ENCODE assay signal across 15 cellular contexts in genomic region chr11:10777806-10778205, GRCh38. TPM values are rescaled to one million over a fixed set of nuclear protein-coding genes. Genes with fewer than 3 reads are reported as not detected.
DNase-seq lines count a peak whose midpoint lies in the region; ATAC-seq, FAIRE-seq and TF ChIP-seq lines count a peak whose summit lies in the region.
"Had no signal": no experiment of that assay in that cellular context is flagged by ENCODE, and none has a peak within 500 bp of the region (broad histone marks: within the 10 kb centered on the region; RNA-seq: fewer than 3 reads in every experiment).

No MANE protein-coding gene starts in this region.

- H3K27ac ChIP-seq in K562 (ENCODE audit: extremely low read depth, low read depth, low read length): no peak overlapping the region
- H3K27ac ChIP-seq in transverse colon: peak overlapping the region; percentile 33 to 56 (median 48)
- H3K27ac ChIP-seq: 22Rv1 had no signal

- H3K9me3 ChIP-seq in K562 (replicated peaks; ENCODE audit: control insufficient read depth, insufficient read depth, low read depth, low read length) (no peaks in the 10 kb centered on the region), transverse colon (no peaks in the 10 kb centered on the region)

- no peak overlapping the region for H2AFZ ChIP-seq in K562 (ENCODE audit: low read depth, low read length)

- no peaks in the 10 kb centered on the region for H3K9me1 ChIP-seq in K562 (ENCODE audit: control insufficient read depth, insufficient read depth, low read length)

- POLR2A ChIA-PET in K562 (lab: Yijun Ruan, JAX): interaction anchor here (0.9 to 1.4 kb wide), 2 partner anchors 15 to 31 kb away, joined by 5 read pairs; partner anchors contain the start of gene EIF4G2

- H3K27me3 ChIP-seq in K562 (ENCODE audit: control insufficient read depth in 2 of 2, insufficient read depth in 2 of 2, low read length in 2 of 2): no peaks in the 10 kb centered on the region
- no peaks in the 10 kb centered on the region for H3K27me3 ChIP-seq in transverse colon

- no peaks in the 10 kb centered on the region for H3K4me1 ChIP-seq in K562 (replicated peaks in 1 of 2; ENCODE audit: control insufficient read depth in 2 of 2, insufficient read depth in 2 of 2, low read length in 2 of 2)
- no peaks in the 10 kb centered on the region for H3K4me1 ChIP-seq in transverse colon

- BruUV-seq in K562 (replicated peaks; lab: Mats Ljungman, UMichigan): no TSS peak

- FAIRE-seq in K562 (lab: Jason Lieb, UNC): no peak

- CTCF ChIA-PET in K562 (lab: Yijun Ruan, JAX; ENCODE audit: low intra/inter-chr PET ratio): no interaction called here

- no peak for TF ChIP-seq RAD21 in K562 (CRISPR knock-in tag; conservative IDR thresholded peaks at IDR 0.05 in 1 of 2, IDR thresholded peaks at IDR 0.05 in 1 of 2)

- intact Hi-C loops in K562 (cut with micrococcal nuclease) (no loop called here), transverse colon (cut with DNase I; ENCODE audit: low total_unique reads) (no loop called here)

- H3K4me3 ChIP-seq in K562 (no peak overlapping the region), transverse colon (no peak overlapping the region)

- no peaks in the 10 kb centered on the region for H3K79me2 ChIP-seq in K562 (ENCODE audit: control insufficient read depth, insufficient read depth, low read length)

- no peak for TF ChIP-seq CTCF in K562 (IDR thresholded peaks at IDR 0.05 in 2 of 3, conservative IDR thresholded peaks at IDR 0.05 in 1 of 3; ENCODE audit: insufficient read depth in 2 of 3, low read depth in 1 of 3, low read length in 3 of 3)
- no peak for TF ChIP-seq CTCF in transverse colon (IDR thresholded peaks at IDR 0.05)

- H4K20me1 ChIP-seq in K562 (replicated peaks; ENCODE audit: control insufficient read depth, insufficient read depth, low read length): no peaks in the 10 kb centered on the region

- H3K36me3 ChIP-seq in K562 (ENCODE audit: control insufficient read depth, insufficient read depth, low read length) (peaks cover 60% of the 10 kb centered on the region), transverse colon (peaks cover 0 to 44% (median 21%) of the 10 kb centered on the region in 4 donors)

- ATAC-seq in K562 (no peak), HG02623 (IDR thresholded peaks at IDR 0.05; ENCODE audit: unreplicated experiment) (no peak), GM19023 (IDR thresholded peaks at IDR 0.05; ENCODE audit: unreplicated experiment) (no peak)

- DNase-seq in SIG-M5 treated with dmso at 0.1 percent for 504 hours (lab: John Stamatoyannopoulos, UW; ENCODE audit: unreplicated experiment) (peak; percentile 57), SIG-M5 (lab: John Stamatoyannopoulos, UW) (no peak), K562 (ENCODE audit: extremely low read depth in 1 of 4, low spot score in 3 of 4) (no peak), medulla oblongata (ENCODE audit: extremely low spot score) (peak; percentile 29), transverse colon (no peak)
- DNase-seq in activated CD4-positive, alpha-beta T cell treated with anti-CD3 and anti-CD28 coated beads, Interleukin-2, amount 50 U/mL, for 4 hours: no peak
- DNase-seq: activated CD4-positive, alpha-beta T cell treated with anti-CD3 and anti-CD28 coated beads, Interleukin-2, amount 10 ng/mL, durations not matched to agents 7 days and 5 days; activated effector memory CD4-positive, alpha-beta T cell treated with anti-CD3 and anti-CD28 coated beads, Interleukin-2, amount 50 U/mL, for 16 hours; DMS79 treated with DMSO at 0.1 percent for 48 hours; erythroblast; NCI-H526; stimulated activated CD4-positive, alpha-beta T cell treated with anti-CD3 and anti-CD28 coated beads, Interleukin-4, amount 100 ng/mL, for 1 hour had no signal

- 82% methylated on average over 6 of the region's 6 CpGs for WGBS in K562 (ENCODE audit: insufficient coverage, low coverage, missing lambda C conversion rate)
- 65 to 70% methylated on average over 4 to 6 of the region's 6 CpGs for WGBS in transverse colon (ENCODE audit: low coverage in 1 of 2), 2 donors

- no peak for TF ChIP-seq POLR2A in K562 (conservative IDR thresholded peaks at IDR 0.05)
- TF ChIP-seq POLR2A in transverse colon (IDR thresholded peaks at IDR 0.05): no peak

- no peak overlapping the region for H3K9ac ChIP-seq in K562 (ENCODE audit: insufficient read depth in 1 of 2, low read depth in 2 of 2, low read length in 2 of 2)

- in situ Hi-C loops in K562 (cut with MboI) (loop anchor here (25.0 kb wide), 1 partner anchor 484 kb away; no protein-coding TSS in a partner anchor), transverse colon (cut with MboI; ENCODE audit: low pct_ligation_motif_present in 1 of 4, low pct_unique_long_range_greater_than_20kb in 1 of 4, low sequenced_read_pairs in 3 of 4) (no loop called here)

- H3K4me2 ChIP-seq in K562 (ENCODE audit: insufficient read depth, low read length): no peak overlapping the region

- TF ChIP-seq EP300 in K562 (IDR thresholded peaks at IDR 0.05; ENCODE audit: low read length) (no peak), transverse colon (IDR thresholded peaks at IDR 0.05; ENCODE audit: low read depth) (no peak)

TF ChIP-seq in K562, 482 proteins besides CTCF, POLR2A, EP300 and RAD21 (continues in another document):
- TF ChIP-seq, protein P1, sequence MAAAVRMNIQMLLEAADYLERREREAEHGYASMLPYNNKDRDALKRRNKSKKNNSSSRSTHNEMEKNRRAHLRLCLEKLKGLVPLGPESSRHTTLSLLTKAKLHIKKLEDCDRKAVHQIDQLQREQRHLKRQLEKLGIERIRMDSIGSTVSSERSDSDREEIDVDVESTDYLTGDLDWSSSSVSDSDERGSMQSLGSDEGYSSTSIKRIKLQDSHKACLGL (CRISPR knock-in tag; IDR thresholded peaks at IDR 0.05; ENCODE audit: borderline replicate concordance, poor library complexity, severe bottlenecking): no peak
- TF ChIP-seq NR3C1 (CRISPR knock-in tag; IDR thresholded peaks at IDR 0.05) (no peak), SPI1 (IDR thresholded peaks at IDR 0.05; ENCODE audit: borderline replicate concordance, low read depth, low read length) (peak; percentile 73; the same call in 1 of the 2 replicates), ZFP30 (CRISPR knock-in tag; IDR thresholded peaks at IDR 0.05; ENCODE audit: borderline replicate concordance) (no peak)

RNA-seq across cellular contexts. Expression of gene CTR9, which starts 26.8 kb away (rescaled TPM):
- 35.7 and 76.5 TPM in 2 replicates for total RNA-seq in K562 (2011; cell fraction: chromatin; rRNA removed; ENCODE audit: low replicate concordance)
- 13.2 and 17.0 TPM in 2 replicates for total RNA-seq in K562 (2011; cell fraction: nucleolus; rRNA removed)
- 24.9 and 31.0 TPM in 2 replicates for total RNA-seq in K562 (2011; cell fraction: nucleoplasm; rRNA removed)
- total RNA-seq in K562 (2014; rRNA removed) (52.4 and 56.1 TPM in 2 replicates), K562 (2014; rRNA removed; fragmentation: Illumina TruSeq; extraction: Trizol) (51.9 and 61.2 TPM in 2 replicates), K562 (2015; rRNA removed; fragmentation: Illumina TruSeq; extraction: Trizol) (34.7 and 42.2 TPM in 2 replicates), K562 (2021) (52.7 and 57.9 TPM in 2 replicates), transverse colon (10 to 100 TPM; 21.3 to 41.2 (median 25.5) TPM)
- polyA plus RNA-seq in K562 (2011; rRNA removed) (17.6 and 27.3 TPM in 2 replicates), K562 (2014; fragmentation: Illumina TruSeq; extraction: Trizol) (74.3 and 79.3 TPM in 2 replicates), K562 (2014; fragmentation: Nextera tagmentation; extraction: Ambion mirVana) (10 to 100 TPM; 25.4 to 38.3 TPM), K562 (2014; rRNA removed) (47.3 and 49.7 TPM in 2 replicates)
- polyA plus RNA-seq in K562 (2011; cell fraction: cytosol; rRNA removed): 8.8 and 10.4 TPM in 2 replicates
- 9.5 and 11.5 TPM in 2 replicates for polyA plus RNA-seq in K562 (2011; cell fraction: nucleus; rRNA removed)
- polyA plus RNA-seq in K562 (2012): 33.8 and 38.2 TPM in 2 replicates
- 38.7 and 48.2 TPM in 2 replicates for polyA minus RNA-seq in K562 (2011; rRNA and poly(A)+ RNA removed)
- polyA minus RNA-seq in K562 (2011; cell fraction: cytosol; rRNA and poly(A)+ RNA removed): 20.4 and 24.3 TPM in 2 replicates
- polyA minus RNA-seq in K562 (2011; cell fraction: nucleus; rRNA and poly(A)+ RNA removed): 10.6 and 23.2 TPM in 2 replicates

RNA-seq across cellular contexts. Expression of gene EIF4G2, which starts 30.9 kb away (rescaled TPM):
- 653 and 1,130 TPM in 2 replicates for total RNA-seq in K562 (2011; cell fraction: chromatin; rRNA removed; ENCODE audit: low replicate concordance)
- 356 and 378 TPM in 2 replicates for total RNA-seq in K562 (2011; cell fraction: nucleolus; rRNA removed)
- total RNA-seq in K562 (2011; cell fraction: nucleoplasm; rRNA removed): 459 and 505 TPM in 2 replicates
- 428 and 733 TPM in 2 replicates for total RNA-seq in K562 (2014; rRNA removed)
- 481 and 499 TPM in 2 replicates for total RNA-seq in K562 (2014; rRNA removed; fragmentation: Illumina TruSeq; extraction: Trizol)
- 719 and 734 TPM in 2 replicates for total RNA-seq in K562 (2015; rRNA removed; fragmentation: Illumina TruSeq; extraction: Trizol)
- total RNA-seq in K562 (2021): 790 and 801 TPM in 2 replicates
- 449 and 646 TPM in 2 replicates for polyA plus RNA-seq in K562 (2011; rRNA removed)
- polyA plus RNA-seq in K562 (2011; cell fraction: cytosol; rRNA removed): 153 and 186 TPM in 2 replicates
- 421 and 579 TPM in 2 replicates for polyA plus RNA-seq in K562 (2011; cell fraction: nucleus; rRNA removed)
- polyA plus RNA-seq in K562 (2012): 338 and 520 TPM in 2 replicates
- 663 and 762 TPM in 2 replicates for polyA plus RNA-seq in K562 (2014; fragmentation: Illumina TruSeq; extraction: Trizol)
- polyA plus RNA-seq in K562 (2014; fragmentation: Nextera tagmentation; extraction: Ambion mirVana): 100 to 1,000 TPM; 206 to 683 TPM
- polyA plus RNA-seq in K562 (2014; rRNA removed): 351 and 385 TPM in 2 replicates
- 865 and 1,047 TPM in 2 replicates for polyA minus RNA-seq in K562 (2011; rRNA and poly(A)+ RNA removed)
- 467 and 888 TPM in 2 replicates for polyA minus RNA-seq in K562 (2011; cell fraction: cytosol; rRNA and poly(A)+ RNA removed)
- 266 and 377 TPM in 2 replicates for polyA minus RNA-seq in K562 (2011; cell fraction: nucleus; rRNA and poly(A)+ RNA removed)
- 100 to 1,000 TPM; 357 to 482 (median 444) TPM for total RNA-seq in transverse colon

Comparison
In these comparisons a context has a peak if more than half of its experiments do, and no peak if none do; other contexts are left out.
1. DNase-seq: peak in SIG-M5 treated with dmso at 0.1 percent for 504 hours (single experiment) and medulla oblongata (single experiment); none in SIG-M5 (single experiment), K562 (0 of 4), transverse colon (single experiment) and activated CD4-positive, alpha-beta T cell treated with anti-CD3 and anti-CD28 coated beads, Interleukin-2, amount 50 U/mL, for 4 hours (0 of 2).